Comparison of ENCODE assay signal across 8 cellular contexts in genomic region chr19:57850553-57851017, GRCh38. TPM values are rescaled to one million over a fixed set of nuclear protein-coding genes. Genes with fewer than 3 reads are reported as not detected.
DNase-seq lines count a peak whose midpoint lies in the region; ATAC-seq, FAIRE-seq and TF ChIP-seq lines count a peak whose summit lies in the region.

No MANE protein-coding gene starts in this region.

- peaks cover 7% of the 10 kb centered on the region for H3K4me1 ChIP-seq in KMS-11 (ENCODE audit: low read depth, poor library complexity, severe bottlenecking)
- H3K4me1 ChIP-seq in small intestine (ENCODE audit: control insufficient read depth in 2 of 2, insufficient read depth in 1 of 2, low read depth in 1 of 2, low read length in 1 of 2) = peaks cover 0 to 8% of the 10 kb centered on the region in 2 donors

- H2AFZ ChIP-seq in KMS-11 (ENCODE audit: low read depth) = no peak overlapping the region

- FAIRE-seq in small intestine (lab: Jason Lieb, UNC) = no peak

- WGBS in small intestine, 3 donors = 2 to 15% (median 10%) methylated on average over 11 of the region's 11 CpGs

- H3K9me3 ChIP-seq in iPS-18c (ENCODE audit: control insufficient read depth, insufficient read depth, low read length) = peaks cover 2% of the 10 kb centered on the region
- no peaks in the 10 kb centered on the region for H3K9me3 ChIP-seq in small intestine (ENCODE audit: control insufficient read depth, low read depth)

- peak overlapping the region; percentile 91 for H3K4me2 ChIP-seq in KMS-11

- H3K27me3 ChIP-seq in KMS-11 (ENCODE audit: insufficient read depth, low read depth) (no peaks in the 10 kb centered on the region), small intestine (ENCODE audit: control insufficient read depth in 2 of 2, insufficient read depth in 2 of 2, low read length in 2 of 2) (no peaks in the 10 kb centered on the region)

- H4K20me1 ChIP-seq in KMS-11 (ENCODE audit: insufficient read depth) = no peaks in the 10 kb centered on the region; the same call in 1 of the 2 replicates

- peak; percentile 21 for DNase-seq in COR-L47 (lab: John Stamatoyannopoulos, UW)
- DNase-seq in small intestine = peak; percentile 98
- no peak for DNase-seq in UCSD-AML1 (lab: John Stamatoyannopoulos, UW; ENCODE audit: unreplicated experiment)
- no peak for DNase-seq in SK-N-DZ (ENCODE audit: low spot score)

- H3K36me3 Mint-ChIP-seq in activated naive CD4-positive, alpha-beta T cell treated with anti-CD3 and anti-CD28 coated beads, Interleukin-2, amount 50 U/mL, for 24 hours = peaks cover 30% of the 10 kb centered on the region

- no peak for ATAC-seq in HG02678 (IDR thresholded peaks at IDR 0.05; ENCODE audit: unreplicated experiment)

- H3K4me1 Mint-ChIP-seq in activated naive CD4-positive, alpha-beta T cell treated with anti-CD3 and anti-CD28 coated beads, Interleukin-2, amount 50 U/mL, for 24 hours = peaks cover 28% of the 10 kb centered on the region

- H3K36me3 ChIP-seq in KMS-11 (ENCODE audit: insufficient read depth) = no peaks in the 10 kb centered on the region; the same call in 1 of the 2 replicates
- H3K36me3 ChIP-seq in small intestine (ENCODE audit: control insufficient read depth in 2 of 2, insufficient read depth in 2 of 2, low read length in 2 of 2) = peaks cover 5 to 12% of the 10 kb centered on the region in 2 donors

- no peak for TF ChIP-seq CTCF in KMS-11 (conservative IDR thresholded peaks at IDR 0.05; ENCODE audit: low read depth, low read length)

- peak overlapping the region; percentile 91 for H3K4me3 Mint-ChIP-seq in activated naive CD4-positive, alpha-beta T cell treated with anti-CD3 and anti-CD28 coated beads, Interleukin-2, amount 50 U/mL, for 24 hours

- H3K9me3 Mint-ChIP-seq in activated naive CD4-positive, alpha-beta T cell treated with anti-CD3 and anti-CD28 coated beads, Interleukin-2, amount 50 U/mL, for 24 hours = peaks cover 6% of the 10 kb centered on the region

- peak overlapping the region; percentile 90 for H3K27ac Mint-ChIP-seq in activated naive CD4-positive, alpha-beta T cell treated with anti-CD3 and anti-CD28 coated beads, Interleukin-2, amount 50 U/mL, for 24 hours

- H3K9ac ChIP-seq in KMS-11 = peak overlapping the region; percentile 88; the same call in 1 of the 2 replicates

- peak overlapping the region; percentile 61; the same call in 1 of the 2 replicates for H3K27ac ChIP-seq in KMS-11
- peak overlapping the region; percentile 85 to 87 for H3K27ac ChIP-seq in small intestine (ENCODE audit: low read depth in 1 of 2, low read length in 1 of 2)

- H3K4me3 ChIP-seq in KMS-11 (IDR thresholded peaks at IDR 0.05; ENCODE audit: insufficient read depth, low read depth, low read length) (peak overlapping the region; percentile 50), iPS-18c (ENCODE audit: insufficient read depth, low read depth, low read length) (peak overlapping the region; percentile 81), small intestine (ENCODE audit: low read depth in 1 of 2, low read length in 2 of 2) (peak overlapping the region; percentile 55 to 95)

- H3K79me2 ChIP-seq in KMS-11 (ENCODE audit: insufficient read depth, low read depth) = peaks cover 24% of the 10 kb centered on the region

- H3K27me3 Mint-ChIP-seq in activated naive CD4-positive, alpha-beta T cell treated with anti-CD3 and anti-CD28 coated beads, Interleukin-2, amount 50 U/mL, for 24 hours = no peaks in the 10 kb centered on the region

RNA-seq across cellular contexts. Expression of gene ZNF587, which starts 0.9 kb away (rescaled TPM):
- polyA plus RNA-seq in small intestine = 10 to 100 TPM in 1 of 3 donors, 1 to 10 TPM in 2; 5.1 to 18.0 (median 6.5) TPM
- polyA plus RNA-seq in SK-N-DZ (2014; cell fraction: cytosol; rRNA removed) = 6.5 and 7.3 TPM in 2 replicates
- polyA plus RNA-seq in SK-N-DZ (2014; cell fraction: nucleus; rRNA removed) = 11.3 and 15.0 TPM in 2 replicates

RNA-seq across cellular contexts. Expression of gene ZNF587B, which starts 20.5 kb away (rescaled TPM):
- polyA plus RNA-seq in small intestine = 1 to 10 TPM; 2.7 to 9.7 (median 3.2) TPM
- 6.8 and 7.7 TPM in 2 replicates for polyA plus RNA-seq in SK-N-DZ (2014; cell fraction: cytosol; rRNA removed)
- polyA plus RNA-seq in SK-N-DZ (2014; cell fraction: nucleus; rRNA removed) = 8.0 TPM in 2 replicates

RNA-seq across cellular contexts. Expression of gene ZNF552, which starts 35.9 kb away (rescaled TPM):
- polyA plus RNA-seq in small intestine = 1 to 10 TPM; 8.1 to 9.8 (median 8.1) TPM
- polyA plus RNA-seq in SK-N-DZ (2014; cell fraction: cytosol; rRNA removed) = 4.0 and 5.3 TPM in 2 replicates
- polyA plus RNA-seq in SK-N-DZ (2014; cell fraction: nucleus; rRNA removed) = 3.8 and 7.2 TPM in 2 replicates

RNA-seq across cellular contexts. Expression of gene ZNF814, which starts 38.3 kb away (rescaled TPM):
- 10 to 100 TPM; 11.6 to 22.0 (median 12.3) TPM for polyA plus RNA-seq in small intestine
- 19.4 and 20.1 TPM in 2 replicates for polyA plus RNA-seq in SK-N-DZ (2014; cell fraction: cytosol; rRNA removed)
- polyA plus RNA-seq in SK-N-DZ (2014; cell fraction: nucleus; rRNA removed) = 7.9 and 17.6 TPM in 2 replicates

Comparison
In these comparisons a context has a peak if more than half of its experiments do, and no peak if none do; other contexts are left out.
1. DNase-seq: peak in COR-L47 (single experiment) and small intestine (single experiment); none in UCSD-AML1 (single experiment) and SK-N-DZ (single experiment).
2. Peak in every context shown above with its lines, with median percentiles within 50 percentile points of each other: H3K4me3 ChIP-seq.